In the genomic region with DNA sequence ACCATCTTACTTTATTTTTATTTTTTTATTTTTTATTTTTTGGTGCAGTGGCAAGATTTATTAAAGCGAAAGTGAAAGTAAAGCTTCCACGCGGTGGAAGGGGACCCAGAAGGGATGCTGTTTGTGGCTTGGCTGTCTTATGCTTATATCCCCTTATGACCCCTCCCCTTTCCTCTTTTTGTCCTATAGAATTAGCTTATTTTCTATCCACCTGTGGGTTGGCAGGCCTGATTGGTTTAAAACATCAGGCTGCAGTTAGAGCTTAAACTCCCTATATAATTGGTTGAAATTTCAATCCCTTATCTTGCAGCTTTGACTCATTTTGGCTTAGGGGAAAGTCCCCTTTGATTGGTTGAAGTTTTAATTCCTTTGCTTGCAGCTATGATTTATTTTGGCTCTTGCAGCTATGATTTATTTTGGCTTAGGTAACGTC, we compare ENCODE assay signal across 11 cellular contexts. TPM values are rescaled to one million over a fixed set of nuclear protein-coding genes. Genes with fewer than 3 reads are reported as not detected.
DNase-seq lines count a peak whose midpoint lies in the region; ATAC-seq and TF ChIP-seq lines count a peak whose summit lies in the region.
"Had no signal": no experiment of that assay in that cellular context is flagged by ENCODE, and none has a peak within 500 bp of the region (broad histone marks: within the 10 kb centered on the region; RNA-seq: fewer than 3 reads in every experiment).

No MANE protein-coding gene starts in this region.

- peak overlapping the region; percentile 39 for H3K4me3 Mint-ChIP-seq in activated CD8-positive, alpha-beta T cell treated with anti-CD3 and anti-CD28 coated beads, Interleukin-2, amount 10 ng/mL, durations not matched to agents 7 days and 5 days
- peak overlapping the region in 6 of 8 donors; percentile 16 to 68 (median 44) for H3K4me3 Mint-ChIP-seq in naive B cell
- H3K4me3 Mint-ChIP-seq: neural progenitor cell had no signal

- H3K27me3 Mint-ChIP-seq in activated CD8-positive, alpha-beta T cell treated with anti-CD3 and anti-CD28 coated beads, Interleukin-2, amount 10 ng/mL, durations not matched to agents 7 days and 5 days (ENCODE audit: low read depth) = no peaks in the 10 kb centered on the region
- peaks cover 0 to 5% (median 0%) of the 10 kb centered on the region in 3 donors for H3K27me3 Mint-ChIP-seq in naive B cell

- TF ChIP-seq CTCF in RWPE1 (conservative IDR thresholded peaks at IDR 0.05; ENCODE audit: low read depth) (no peak), coronary artery (IDR thresholded peaks at IDR 0.05) (no peak)

- H3K4me1 Mint-ChIP-seq in activated CD8-positive, alpha-beta T cell treated with anti-CD3 and anti-CD28 coated beads, Interleukin-2, amount 10 ng/mL, durations not matched to agents 7 days and 5 days (ENCODE audit: low read depth) = peaks cover 7% of the 10 kb centered on the region
- H3K4me1 Mint-ChIP-seq in naive B cell = peaks cover 0 to 2% (median 0%) of the 10 kb centered on the region in 3 donors
- H3K4me1 Mint-ChIP-seq: neural progenitor cell had no signal

- H3K36me3 Mint-ChIP-seq in activated CD8-positive, alpha-beta T cell treated with anti-CD3 and anti-CD28 coated beads, Interleukin-2, amount 10 ng/mL, durations not matched to agents 7 days and 5 days (ENCODE audit: low read depth) = no peaks in the 10 kb centered on the region
- H3K36me3 Mint-ChIP-seq in naive B cell = no peaks in the 10 kb centered on the region
- H3K36me3 Mint-ChIP-seq: neural progenitor cell had no signal

- no peaks in the 10 kb centered on the region for H3K9me3 Mint-ChIP-seq in activated CD8-positive, alpha-beta T cell treated with anti-CD3 and anti-CD28 coated beads, Interleukin-2, amount 10 ng/mL, durations not matched to agents 7 days and 5 days (ENCODE audit: insufficient read depth)
- H3K9me3 Mint-ChIP-seq in naive B cell = no peaks in the 10 kb centered on the region
- H3K9me3 Mint-ChIP-seq: neural progenitor cell had no signal

- no peak overlapping the region for H3K27ac Mint-ChIP-seq in activated CD8-positive, alpha-beta T cell treated with anti-CD3 and anti-CD28 coated beads, Interleukin-2, amount 10 ng/mL, durations not matched to agents 7 days and 5 days
- no peak overlapping the region for H3K27ac Mint-ChIP-seq in naive B cell
- H3K27ac Mint-ChIP-seq: neural progenitor cell had no signal

- POLR2A ChIA-PET in activated CD8-positive, alpha-beta T cell treated with anti-CD3 and anti-CD28 coated beads, Interleukin-2, amount 10 ng/mL, durations not matched to agents 7 days and 5 days (lab: Charles Lee) = no interaction called here
- POLR2A ChIA-PET in RWPE1 (lab: Yijun Ruan, JAX; ENCODE audit: low non-redundant PET) = no interaction called here

- CTCF ChIA-PET in activated CD8-positive, alpha-beta T cell treated with anti-CD3 and anti-CD28 coated beads, Interleukin-2, amount 10 ng/mL, durations not matched to agents 7 days and 5 days (lab: Charles Lee) = interaction anchor here (1.0 to 1.6 kb wide), 4 partner anchors 46 to 226 kb away, joined by 4 read pairs; no protein-coding TSS in a partner anchor
- CTCF ChIA-PET in RWPE1 (lab: Yijun Ruan, JAX) = interaction anchor here (0.7 kb wide), 1 partner anchor 326 kb away, joined by 3 read pairs; no protein-coding TSS in a partner anchor

- DNase-seq in NCI-H2227 (lab: John Stamatoyannopoulos, UW; ENCODE audit: unreplicated experiment) (peak; percentile 4), NCI-H2227 treated with DMSO at 0.1 percent for 48 hours (lab: John Stamatoyannopoulos, UW) (no peak), HT1080 (ENCODE audit: low read depth) (peak; percentile 22), naive B cell (no peak), NOMO-1 treated with DMSO at 0.1 percent for 48 hours (lab: John Stamatoyannopoulos, UW; ENCODE audit: unreplicated experiment) (no peak), RWPE1 (ENCODE audit: low spot score) (no peak), coronary artery (ENCODE audit: low spot score) (no peak)
- peak; percentile 26 for DNase-seq in activated CD8-positive, alpha-beta T cell treated with anti-CD3 and anti-CD28 coated beads, Interleukin-2, amount 10 ng/mL, durations not matched to agents 7 days and 5 days
- DNase-seq: EL; stimulated activated CD4-positive, alpha-beta T cell treated with anti-CD3 and anti-CD28 coated beads, Interleukin-15, amount 100 ng/mL, for 24 hours had no signal

- H3K4me3 ChIP-seq in coronary artery = no peak overlapping the region
- H3K4me3 ChIP-seq: neural progenitor cell had no signal

- H3K27ac ChIP-seq in RWPE1 (no peak overlapping the region), coronary artery (no peak overlapping the region)
- H3K27ac ChIP-seq: neural progenitor cell had no signal

- peak; percentile 57 for ATAC-seq in activated CD8-positive, alpha-beta T cell treated with anti-CD3 and anti-CD28 coated beads, Interleukin-2, amount 10 ng/mL, durations not matched to agents 7 days and 5 days
- peak in 1 of 2 donors; percentile 23 for ATAC-seq in naive B cell (ENCODE audit: low read depth in 2 of 2)

RNA-seq across cellular contexts. Expression of gene NNMT, which starts 50.5 kb away (rescaled TPM):
- total RNA-seq in HT1080 (2014; rRNA removed; shearing (Covaris generic)) = 158 and 162 TPM in 2 replicates
- 103 and 115 TPM in 2 replicates for polyA plus RNA-seq in HT1080 (2015; cell fraction: cytosol; rRNA removed)
- polyA plus RNA-seq in HT1080 (2015; cell fraction: nucleus; rRNA removed) = 85.2 and 92.3 TPM in 2 replicates
- total RNA-seq in activated CD8-positive, alpha-beta T cell treated with anti-CD3 and anti-CD28 coated beads, Interleukin-2, amount 10 ng/mL, durations not matched to agents 7 days and 5 days = not detected
- under 1 TPM in 1 of 6 donors, not detected in 5; 0.64 TPM for polyA plus RNA-seq in naive B cell (ENCODE audit: low read depth in 6 of 6)

RNA-seq across cellular contexts. Expression of gene C11orf71, which starts 53.6 kb away (rescaled TPM):
- 4.8 and 6.0 TPM in 2 replicates for total RNA-seq in HT1080 (2014; rRNA removed; shearing (Covaris generic))
- 8.3 and 8.5 TPM in 2 replicates for polyA plus RNA-seq in HT1080 (2015; cell fraction: cytosol; rRNA removed)
- polyA plus RNA-seq in HT1080 (2015; cell fraction: nucleus; rRNA removed) = 7.3 and 9.3 TPM in 2 replicates
- total RNA-seq in activated CD8-positive, alpha-beta T cell treated with anti-CD3 and anti-CD28 coated beads, Interleukin-2, amount 10 ng/mL, durations not matched to agents 7 days and 5 days = 1 to 10 TPM; 8.2 to 8.4 TPM
- 10 to 100 TPM in 5 of 6 donors, 1 to 10 TPM in 1; 7.0 to 17.2 (median 15.4) TPM for polyA plus RNA-seq in naive B cell (ENCODE audit: low read depth in 6 of 6)

RNA-seq across cellular contexts. Expression of gene RBM7, which starts 53.7 kb away (rescaled TPM):
- total RNA-seq in HT1080 (2014; rRNA removed; shearing (Covaris generic)) = 22.3 and 43.0 TPM in 2 replicates
- polyA plus RNA-seq in HT1080 (2015; cell fraction: cytosol; rRNA removed) = 34.4 and 43.5 TPM in 2 replicates
- polyA plus RNA-seq in HT1080 (2015; cell fraction: nucleus; rRNA removed) = 22.6 and 28.7 TPM in 2 replicates
- 10 to 100 TPM; 38.4 to 42.9 TPM for total RNA-seq in activated CD8-positive, alpha-beta T cell treated with anti-CD3 and anti-CD28 coated beads, Interleukin-2, amount 10 ng/mL, durations not matched to agents 7 days and 5 days
- 10 to 100 TPM; 42.5 to 73.4 (median 60.3) TPM for polyA plus RNA-seq in naive B cell (ENCODE audit: low read depth in 6 of 6)

Comparison
In these comparisons a context has a peak if more than half of its experiments do, and no peak if none do; other contexts are left out.
1. DNase-seq: peak in NCI-H2227 (single experiment), HT1080 (single experiment) and activated CD8-positive, alpha-beta T cell treated with anti-CD3 and anti-CD28 coated beads, Interleukin-2, amount 10 ng/mL, durations not matched to agents 7 days and 5 days (single experiment); none in NCI-H2227 treated with DMSO at 0.1 percent for 48 hours (single experiment), naive B cell (single experiment), NOMO-1 treated with DMSO at 0.1 percent for 48 hours (single experiment), RWPE1 (single experiment) and coronary artery (single experiment).
2. RNA of gene NNMT, which starts 50.5 kb away (total RNA-seq): 158 to 162 TPM in HT1080; not detected in activated CD8-positive, alpha-beta T cell treated with anti-CD3 and anti-CD28 coated beads, Interleukin-2, amount 10 ng/mL, durations not matched to agents 7 days and 5 days; every median in the first group is over 100 times any median in the second.